In genomic region chr9:129080312-129080607, GRCh38 we compare ENCODE assay signal across 8 cellular contexts. TPM values are rescaled to one million over a fixed set of nuclear protein-coding genes. Genes with fewer than 3 reads are reported as not detected.
DNase-seq lines count a peak whose midpoint lies in the region; ATAC-seq lines count a peak whose summit lies in the region.

No MANE protein-coding gene starts in this region.

- intact Hi-C loops in activated CD4-positive, alpha-beta memory T cell treated with anti-CD3 and anti-CD28 coated beads for 36 hours (cut with micrococcal nuclease): no loop called here

- H3K9me3 ChIP-seq in iPS-20b (ENCODE audit: insufficient read depth, low read depth, low read length) (no peaks in the 10 kb centered on the region), subcutaneous abdominal adipose tissue (ENCODE audit: control insufficient read depth in 5 of 5, low read length in 5 of 5) (no peaks in the 10 kb centered on the region)

- H3K27me3 ChIP-seq in iPS-20b (ENCODE audit: insufficient read depth, low read length) (no peaks in the 10 kb centered on the region), subcutaneous abdominal adipose tissue (ENCODE audit: control insufficient read depth in 5 of 5, insufficient read depth in 4 of 5, low read length in 5 of 5) (no peaks in the 10 kb centered on the region)

- DNase-seq in T-helper 2 cell treated with Interferon-gamma antibody and Interleukin-4, amounts not matched to agents 5 μg/mL and 100 μg/mL, for 36 hours (ENCODE audit: low spot score): no peak
- DNase-seq in T-helper 2 cell (no peak), D341Med (ENCODE audit: low spot score) (no peak)
- DNase-seq in activated CD4-positive, alpha-beta memory T cell treated with anti-CD3 and anti-CD28 coated beads for 36 hours: no peak

- POLR2A ChIA-PET in activated CD4-positive, alpha-beta memory T cell treated with anti-CD3 and anti-CD28 coated beads for 36 hours (lab: Charles Lee): interaction anchor here (1.2 to 1.8 kb wide), 2 partner anchors 10 to 31 kb away, joined by 3 to 8 read pairs; partner anchors contain the start of genes CRAT and PTPA

- H3K36me3 ChIP-seq in iPS-20b (ENCODE audit: insufficient read depth, low read depth, low read length) (peaks cover 6% of the 10 kb centered on the region), subcutaneous abdominal adipose tissue (ENCODE audit: control insufficient read depth in 5 of 5, insufficient read depth in 5 of 5, low read length in 5 of 5) (peaks cover 0 to 10% (median 6%) of the 10 kb centered on the region in 5 donors)

- peak overlapping the region; percentile 88; the same call in 1 of the 2 replicates for H3K9ac ChIP-seq in iPS-20b (ENCODE audit: low read depth, low read length)
- peak overlapping the region; percentile 4 to 71 (median 45) for H3K9ac ChIP-seq in subcutaneous abdominal adipose tissue (ENCODE audit: low read length in 5 of 5)

- H3K4me3 ChIP-seq in iPS-20b (ENCODE audit: low read length) (peak overlapping the region; percentile 96), subcutaneous abdominal adipose tissue (ENCODE audit: low read depth in 1 of 5, low read length in 5 of 5) (peak overlapping the region; percentile 72 to 86 (median 79))

- ATAC-seq in GM18502 (IDR thresholded peaks at IDR 0.05; ENCODE audit: poor library complexity, unreplicated experiment) (no peak), GM18868 (IDR thresholded peaks at IDR 0.05; ENCODE audit: unreplicated experiment) (no peak)

- H3K4me1 ChIP-seq in iPS-20b (ENCODE audit: insufficient read depth, low read length) (peaks cover 5% of the 10 kb centered on the region; the same call in 1 of the 2 replicates), subcutaneous abdominal adipose tissue (ENCODE audit: control insufficient read depth in 5 of 5, insufficient read depth in 5 of 5, low read length in 5 of 5) (peaks cover 5 to 22% (median 19%) of the 10 kb centered on the region in 5 donors)

- peak overlapping the region; percentile 91 for H3K4me3 Mint-ChIP-seq in T-helper 2 cell treated with Interferon-gamma antibody and Interleukin-4, amounts not matched to agents 5 μg/mL and 100 μg/mL, for 36 hours
- H3K4me3 Mint-ChIP-seq in activated CD4-positive, alpha-beta memory T cell treated with anti-CD3 and anti-CD28 coated beads for 36 hours: peak overlapping the region; percentile 83

- H3K27me3 Mint-ChIP-seq in T-helper 2 cell treated with Interferon-gamma antibody and Interleukin-4, amounts not matched to agents 5 μg/mL and 100 μg/mL, for 36 hours (ENCODE audit: low read depth): no peaks in the 10 kb centered on the region
- H3K27me3 Mint-ChIP-seq in activated CD4-positive, alpha-beta memory T cell treated with anti-CD3 and anti-CD28 coated beads for 36 hours: no peaks in the 10 kb centered on the region

- CTCF ChIA-PET in activated CD4-positive, alpha-beta memory T cell treated with anti-CD3 and anti-CD28 coated beads for 36 hours (lab: Charles Lee): interaction anchor here (0.7 to 1.6 kb wide), 4 partner anchors 50 to 378 kb away, joined by 3 to 11 read pairs (median 4); partner anchors contain the start of gene PKN3

- peak overlapping the region; percentile 18 for H3K27ac ChIP-seq in iPS-20b (ENCODE audit: low read length)
- H3K27ac ChIP-seq in subcutaneous abdominal adipose tissue (ENCODE audit: low read depth, low read length): no peak overlapping the region

- H3K27ac Mint-ChIP-seq in T-helper 2 cell treated with Interferon-gamma antibody and Interleukin-4, amounts not matched to agents 5 μg/mL and 100 μg/mL, for 36 hours: peak overlapping the region; percentile 73
- H3K27ac Mint-ChIP-seq in activated CD4-positive, alpha-beta memory T cell treated with anti-CD3 and anti-CD28 coated beads for 36 hours: no peak overlapping the region

- H3K9me3 Mint-ChIP-seq in T-helper 2 cell treated with Interferon-gamma antibody and Interleukin-4, amounts not matched to agents 5 μg/mL and 100 μg/mL, for 36 hours: no peaks in the 10 kb centered on the region
- H3K9me3 Mint-ChIP-seq in activated CD4-positive, alpha-beta memory T cell treated with anti-CD3 and anti-CD28 coated beads for 36 hours: no peaks in the 10 kb centered on the region

- H3K4me1 Mint-ChIP-seq in T-helper 2 cell treated with Interferon-gamma antibody and Interleukin-4, amounts not matched to agents 5 μg/mL and 100 μg/mL, for 36 hours (ENCODE audit: low read depth): peaks cover 8% of the 10 kb centered on the region
- peaks cover 17% of the 10 kb centered on the region for H3K4me1 Mint-ChIP-seq in activated CD4-positive, alpha-beta memory T cell treated with anti-CD3 and anti-CD28 coated beads for 36 hours (ENCODE audit: low read depth)

- no peaks in the 10 kb centered on the region for H3K36me3 Mint-ChIP-seq in T-helper 2 cell treated with Interferon-gamma antibody and Interleukin-4, amounts not matched to agents 5 μg/mL and 100 μg/mL, for 36 hours (ENCODE audit: low read depth)
- H3K36me3 Mint-ChIP-seq in activated CD4-positive, alpha-beta memory T cell treated with anti-CD3 and anti-CD28 coated beads for 36 hours: no peaks in the 10 kb centered on the region

RNA-seq across cellular contexts. Expression of gene DOLPP1, which starts 0.7 kb away (rescaled TPM):
- 10 to 100 TPM; 13.9 to 15.3 TPM for total RNA-seq in activated CD4-positive, alpha-beta memory T cell treated with anti-CD3 and anti-CD28 coated beads for 36 hours

RNA-seq across cellular contexts. Expression of gene CRAT, which starts 30.3 kb away (rescaled TPM):
- 10 to 100 TPM; 16.0 to 16.4 TPM for total RNA-seq in activated CD4-positive, alpha-beta memory T cell treated with anti-CD3 and anti-CD28 coated beads for 36 hours

RNA-seq across cellular contexts. Expression of gene PTPA, which starts 31.0 kb away (rescaled TPM):
- 10 to 100 TPM; 74.6 to 76.3 TPM for total RNA-seq in activated CD4-positive, alpha-beta memory T cell treated with anti-CD3 and anti-CD28 coated beads for 36 hours

RNA-seq across cellular contexts. Expression of gene MIGA2, which starts 43.8 kb away (rescaled TPM):
- total RNA-seq in activated CD4-positive, alpha-beta memory T cell treated with anti-CD3 and anti-CD28 coated beads for 36 hours: 10 to 100 TPM; 26.1 to 26.5 TPM

RNA-seq across cellular contexts. Expression of gene SH3GLB2, which starts 52.1 kb away (rescaled TPM):
- 10 to 100 TPM; 59.5 to 62.3 TPM for total RNA-seq in activated CD4-positive, alpha-beta memory T cell treated with anti-CD3 and anti-CD28 coated beads for 36 hours
